1 cellular context compared by ENCODE assay signal in genomic region chr14:53146739-53147138, GRCh38.
TF ChIP-seq lines count a peak whose summit lies in the region.

No MANE protein-coding gene starts in this region.

TF ChIP-seq in WTC11, 78 proteins besides CTCF, POLR2A, EP300 and RAD21 (continued from another document):
- TF ChIP-seq ZSCAN18 (CRISPR knock-in tag; IDR thresholded peaks at IDR 0.05): no peak
- TF ChIP-seq KAT7 (CRISPR knock-in tag; IDR thresholded peaks at IDR 0.05; ENCODE audit: borderline replicate concordance): no peak
- TF ChIP-seq GRHL2 (CRISPR knock-in tag; IDR thresholded peaks at IDR 0.05; ENCODE audit: insufficient replicate concordance, severe bottlenecking): no peak
- TF ChIP-seq ZMAT4 (CRISPR knock-in tag; IDR thresholded peaks at IDR 0.05): no peak
- no peak for TF ChIP-seq NFE2L1 (CRISPR knock-in tag; IDR thresholded peaks at IDR 0.05)
- TF ChIP-seq NFYB (CRISPR knock-in tag; conservative IDR thresholded peaks at IDR 0.05; ENCODE audit: low read depth): no peak
- no peak for TF ChIP-seq PRDM15 (CRISPR knock-in tag; IDR thresholded peaks at IDR 0.05)
- no peak for TF ChIP-seq USF1 (CRISPR knock-in tag; IDR thresholded peaks at IDR 0.05)
- TF ChIP-seq TEAD1 (CRISPR knock-in tag; IDR thresholded peaks at IDR 0.05): no peak
TF ChIP-seq in WTC11: peak in this region for 0.
